Comparison of ENCODE assay signal across 24 cellular contexts in genomic region chr7:46696741-46697140, GRCh38.
"Had no signal": no experiment of that assay in that cellular context is flagged by ENCODE, and none has a peak within 500 bp of the region (broad histone marks: within the 10 kb centered on the region; RNA-seq: fewer than 3 reads in every experiment).

No MANE protein-coding gene starts in this region.

- DNase-seq: effector memory CD4-positive, alpha-beta T cell; glutamatergic neuron; immature natural killer cell; kidney; left cardiac atrium; left ventricle myocardium inferior; lower lobe of right lung; midbrain; naive B cell; occipital lobe; retina; stimulated activated CD4-positive, alpha-beta T cell treated with anti-CD3 and anti-CD28 coated beads, Interleukin-2, amount 100 ng/mL, for 24 hours; stimulated activated naive CD4-positive, alpha-beta T cell; stomach; substantia nigra; transverse colon had no signal

- H3K36me3 ChIP-seq: gastroesophageal sphincter, left ventricle myocardium inferior, lower lobe of right lung, prostate gland, stomach, thoracic aorta, transverse colon had no signal

- H3K27me3 ChIP-seq: gastroesophageal sphincter, stomach, transverse colon had no signal

- FAIRE-seq: kidney had no signal

- H3K27ac ChIP-seq: gastroesophageal sphincter, left ventricle myocardium inferior, lower lobe of right lung, parathyroid adenoma, prostate gland, thoracic aorta, transverse colon had no signal

- H3K4me3 Mint-ChIP-seq: immature natural killer cell, memory B cell, naive B cell, nephron had no signal

- H3K27ac Mint-ChIP-seq: immature natural killer cell, memory B cell, nephron had no signal

- H3K4me1 ChIP-seq: gastroesophageal sphincter, left ventricle myocardium inferior, lower lobe of right lung, parathyroid adenoma, prostate gland, stomach, transverse colon had no signal

- H3K4me1 Mint-ChIP-seq: immature natural killer cell, memory B cell, naive B cell, nephron had no signal

- H3K9ac ChIP-seq: parathyroid adenoma had no signal

- ATAC-seq: esophagus mucosa, gastroesophageal sphincter, left cardiac atrium, lower lobe of right lung, sciatic nerve had no signal

- H3K79me2 ChIP-seq: parathyroid adenoma had no signal

- H2AFZ ChIP-seq: parathyroid adenoma had no signal

- H3K4me3 ChIP-seq: gastroesophageal sphincter, left ventricle myocardium inferior, lower lobe of right lung, prostate gland, stomach, thoracic aorta, transverse colon had no signal

- H3K27me3 Mint-ChIP-seq: memory B cell had no signal

- H3K36me3 Mint-ChIP-seq: immature natural killer cell, memory B cell, naive B cell had no signal

- H3K9me3 ChIP-seq: gastroesophageal sphincter, lower lobe of right lung, prostate gland, thoracic aorta had no signal
